ENCODE assay signal across 20 cellular contexts in genomic region chr3:123818324-123818920, GRCh38.
DNase-seq lines count a peak whose midpoint lies in the region; ATAC-seq, FAIRE-seq and TF ChIP-seq lines count a peak whose summit lies in the region.
"Had no signal": no experiment of that assay in that cellular context is flagged by ENCODE, and none has a peak within 500 bp of the region (broad histone marks: within the 10 kb centered on the region; RNA-seq: fewer than 3 reads in every experiment).

No MANE protein-coding gene starts in this region.

- no peak overlapping the region for H2AFZ ChIP-seq in keratinocyte (ENCODE audit: control insufficient read depth, low read length)

- TF ChIP-seq CTCF in astrocyte of the cerebellum (IDR thresholded peaks at IDR 0.05; ENCODE audit: low read depth, low read length, missing control alignments) = no peak
- no peak for TF ChIP-seq CTCF in keratinocyte (optimal IDR thresholded peaks at IDR 0.05 in 1 of 3, IDR thresholded peaks at IDR 0.05 in 1 of 3, conservative IDR thresholded peaks at IDR 0.05 in 1 of 3; ENCODE audit: extremely low read depth in 1 of 3, insufficient read depth in 2 of 3, low read length in 3 of 3)

- no peak overlapping the region for H3K4me3 Mint-ChIP-seq in T-cell
- H3K4me3 Mint-ChIP-seq: activated CD8-positive, alpha-beta memory T cell treated with anti-CD3 and anti-CD28 coated beads, Interleukin-2, amount 10 ng/mL, durations not matched to agents 7 days and 5 days; CD14-positive monocyte had no signal

- peak; percentile 13 for FAIRE-seq in HTR-8/SVneo (lab: Jason Lieb, UNC)
- FAIRE-seq in keratinocyte (lab: Jason Lieb, UNC) = no peak
- FAIRE-seq: GM18507, H1, K562 had no signal

- H3K36me3 ChIP-seq in keratinocyte (ENCODE audit: control insufficient read depth in 2 of 2, extremely low read depth in 1 of 2, insufficient read depth in 2 of 2, low read length in 2 of 2) = no peaks in the 10 kb centered on the region

- H3K9me3 ChIP-seq in keratinocyte (ENCODE audit: control insufficient read depth, low read depth, low read length) = no peaks in the 10 kb centered on the region
- H3K9me3 ChIP-seq: testis had no signal

- peak overlapping the region; percentile 42 for H3K4me2 ChIP-seq in keratinocyte (ENCODE audit: control insufficient read depth, extremely low read depth, insufficient read depth, low read depth, low read length)

- H3K27me3 ChIP-seq in keratinocyte (ENCODE audit: control insufficient read depth, extremely low read depth, insufficient read depth, low read length) = no peaks in the 10 kb centered on the region
- H3K27me3 ChIP-seq: testis had no signal

- H3K79me2 ChIP-seq in keratinocyte (ENCODE audit: control insufficient read depth, insufficient read depth, low read length) = no peaks in the 10 kb centered on the region

- in situ Hi-C loops in astrocyte of the cerebellum (cut with HindIII; ENCODE audit: low sequenced_read_pairs) = loop anchor here (5.0 to 10.0 kb wide), 2 partner anchors 46 to 81 kb away; no protein-coding TSS in a partner anchor

- peak overlapping the region; percentile 50 for H3K27ac ChIP-seq in keratinocyte (ENCODE audit: control insufficient read depth, insufficient read depth, low read length)
- H3K27ac ChIP-seq: testis had no signal

- H3K9ac ChIP-seq in keratinocyte (ENCODE audit: control insufficient read depth, extremely low read depth, insufficient read depth, low read length) = no peak overlapping the region

- H3K4me3 ChIP-seq in astrocyte of the cerebellum (ENCODE audit: low read depth, low read length) (no peak overlapping the region), keratinocyte (ENCODE audit: control insufficient read depth in 2 of 3, extremely low read depth in 1 of 3, insufficient read depth in 2 of 3, low read depth in 1 of 3, low read length in 3 of 3) (no peak overlapping the region)
- H3K4me3 ChIP-seq: K562, testis had no signal

- POLR2A ChIA-PET in T-cell (lab: Charles Lee) = no interaction called here

- H3K36me3 Mint-ChIP-seq in T-cell = no peaks in the 10 kb centered on the region
- H3K36me3 Mint-ChIP-seq: activated CD8-positive, alpha-beta memory T cell treated with anti-CD3 and anti-CD28 coated beads, Interleukin-2, amount 10 ng/mL, durations not matched to agents 7 days and 5 days; CD14-positive monocyte had no signal

- peak; percentile 51 for DNase-seq in A172 (ENCODE audit: low spot score)
- no peak for DNase-seq in HTR-8/SVneo (ENCODE audit: insufficient read length, low spot score)
- DNase-seq in astrocyte of the cerebellum (ENCODE audit: low read depth) = peak; percentile 87
- no peak for DNase-seq in keratinocyte (ENCODE audit: low read depth, low spot score)
- no peak for DNase-seq in HUDEP-2 (lab: John Stamatoyannopoulos, UW; ENCODE audit: unreplicated experiment in 76 of 76)
- no peak for DNase-seq in T-cell
- no peak for DNase-seq in NCI-H1048 (lab: John Stamatoyannopoulos, UW)
- DNase-seq: activated CD8-positive, alpha-beta memory T cell treated with anti-CD3 and anti-CD28 coated beads, Interleukin-2, amount 10 ng/mL, durations not matched to agents 7 days and 5 days; DMS53; effector memory CD4-positive, alpha-beta T cell; hypothalamus; left colon; NCI-H1105; stimulated activated CD4-positive, alpha-beta T cell treated with anti-CD3 and anti-CD28 coated beads, Interleukin-12 subunit alpha, Interleukin-12 subunit beta, amount 100 ng/mL, for 4 hours; testis had no signal

- no peak overlapping the region for H3K27ac Mint-ChIP-seq in T-cell
- H3K27ac Mint-ChIP-seq: activated CD8-positive, alpha-beta memory T cell treated with anti-CD3 and anti-CD28 coated beads, Interleukin-2, amount 10 ng/mL, durations not matched to agents 7 days and 5 days; CD14-positive monocyte had no signal

- peaks cover 3 to 5% of the 10 kb centered on the region in 2 donors for H3K27me3 Mint-ChIP-seq in T-cell

- H3K4me1 Mint-ChIP-seq in T-cell = no peaks in the 10 kb centered on the region
- H3K4me1 Mint-ChIP-seq: activated CD8-positive, alpha-beta memory T cell treated with anti-CD3 and anti-CD28 coated beads, Interleukin-2, amount 10 ng/mL, durations not matched to agents 7 days and 5 days; CD14-positive monocyte had no signal

- H3K9me1 ChIP-seq in keratinocyte (ENCODE audit: control insufficient read depth, extremely low read depth, insufficient read depth, low read length) = no peaks in the 10 kb centered on the region

- H3K4me1 ChIP-seq in keratinocyte (ENCODE audit: control insufficient read depth, extremely low read depth, insufficient read depth, low read length) = peaks cover 49% of the 10 kb centered on the region

- no peaks in the 10 kb centered on the region for H3K9me3 Mint-ChIP-seq in T-cell

- no peaks in the 10 kb centered on the region for H4K20me1 ChIP-seq in keratinocyte (ENCODE audit: control insufficient read depth, extremely low read depth, insufficient read depth, low read length)

- dilution Hi-C loops in keratinocyte (cut with MboI; ENCODE audit: extremely low pct_ligation_motif_present, low sequenced_read_pairs) = no loop called here

- CTCF ChIA-PET in T-cell (lab: Charles Lee) = no interaction called here

- ATAC-seq in GM18867 (IDR thresholded peaks at IDR 0.05; ENCODE audit: unreplicated experiment) (no peak), T-cell (replicated peaks in 1 of 4) (no peak)
- ATAC-seq: activated CD8-positive, alpha-beta memory T cell treated with anti-CD3 and anti-CD28 coated beads, Interleukin-2, amount 10 ng/mL, durations not matched to agents 7 days and 5 days; K562 had no signal

Comparison
In these comparisons a context has a peak if more than half of its experiments do, and no peak if none do; other contexts are left out.
1. DNase-seq: peak in A172 (single experiment) and astrocyte of the cerebellum (single experiment); none in HTR-8/SVneo (single experiment), keratinocyte (single experiment), HUDEP-2 (0 of 76), T-cell (0 of 34) and NCI-H1048 (single experiment).